ENCODE assay signal across 1 cellular context in the genomic region with DNA sequence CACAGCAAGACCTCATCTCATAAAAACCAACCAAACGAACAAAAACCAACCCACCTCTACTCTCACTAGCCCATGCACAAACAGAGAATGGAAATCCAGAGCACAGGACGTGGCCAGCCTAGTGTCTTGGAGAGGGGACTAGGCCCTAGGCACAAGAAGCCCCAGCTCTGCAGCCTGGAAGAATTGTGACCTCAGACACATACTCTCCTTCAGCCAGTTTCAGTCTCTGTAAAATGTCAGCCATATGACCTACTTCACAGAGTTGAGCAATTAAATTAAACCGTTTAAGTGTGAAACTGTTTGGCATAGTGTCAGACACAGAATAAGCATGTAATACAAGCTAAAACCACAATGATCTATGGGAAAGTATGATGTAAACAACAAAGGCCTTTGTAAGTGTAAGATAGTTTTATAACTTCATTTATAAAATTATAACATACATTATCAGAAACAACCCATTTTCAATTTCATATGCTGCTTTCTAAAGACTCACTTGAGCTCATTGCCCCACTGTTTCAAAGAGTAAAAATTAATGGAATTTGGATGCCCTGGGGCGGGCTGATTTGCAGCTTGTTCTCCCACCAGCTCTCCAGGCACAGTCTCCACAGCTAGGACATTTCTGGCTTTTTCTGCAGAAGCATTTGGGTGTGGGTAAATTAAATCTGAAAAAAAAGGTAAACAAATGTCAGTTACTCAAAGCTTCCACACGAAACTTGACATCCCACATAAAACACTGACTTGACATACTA.
A peak's percentile ranks its signal among the peaks of the same experiment; 100 is the strongest.
TF ChIP-seq lines count a peak whose summit lies in the region.

No MANE protein-coding gene starts in this region.

TF ChIP-seq in HEK293, 187 proteins besides CTCF, POLR2A, EP300 and RAD21 (continued from another document):
- TF ChIP-seq, protein P1, sequence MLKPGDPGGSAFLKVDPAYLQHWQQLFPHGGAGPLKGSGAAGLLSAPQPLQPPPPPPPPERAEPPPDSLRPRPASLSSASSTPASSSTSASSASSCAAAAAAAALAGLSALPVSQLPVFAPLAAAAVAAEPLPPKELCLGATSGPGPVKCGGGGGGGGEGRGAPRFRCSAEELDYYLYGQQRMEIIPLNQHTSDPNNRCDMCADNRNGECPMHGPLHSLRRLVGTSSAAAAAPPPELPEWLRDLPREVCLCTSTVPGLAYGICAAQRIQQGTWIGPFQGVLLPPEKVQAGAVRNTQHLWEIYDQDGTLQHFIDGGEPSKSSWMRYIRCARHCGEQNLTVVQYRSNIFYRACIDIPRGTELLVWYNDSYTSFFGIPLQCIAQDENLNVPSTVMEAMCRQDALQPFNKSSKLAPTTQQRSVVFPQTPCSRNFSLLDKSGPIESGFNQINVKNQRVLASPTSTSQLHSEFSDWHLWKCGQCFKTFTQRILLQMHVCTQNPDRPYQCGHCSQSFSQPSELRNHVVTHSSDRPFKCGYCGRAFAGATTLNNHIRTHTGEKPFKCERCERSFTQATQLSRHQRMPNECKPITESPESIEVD (tag by site-specific recombination; IDR thresholded peaks at IDR 0.05), result peak; percentile 52
- TF ChIP-seq ZEB2 (tag by site-specific recombination; IDR thresholded peaks at IDR 0.05), result peak; percentile 46; the same call in 1 of the 2 replicates
- peak; percentile 50 for TF ChIP-seq SP7 (tag by site-specific recombination; IDR thresholded peaks at IDR 0.05)
- peak; percentile 41; the same call in 1 of the 2 replicates for TF ChIP-seq ZNF660 (tag by site-specific recombination; IDR thresholded peaks at IDR 0.05)
- TF ChIP-seq, protein P2, sequence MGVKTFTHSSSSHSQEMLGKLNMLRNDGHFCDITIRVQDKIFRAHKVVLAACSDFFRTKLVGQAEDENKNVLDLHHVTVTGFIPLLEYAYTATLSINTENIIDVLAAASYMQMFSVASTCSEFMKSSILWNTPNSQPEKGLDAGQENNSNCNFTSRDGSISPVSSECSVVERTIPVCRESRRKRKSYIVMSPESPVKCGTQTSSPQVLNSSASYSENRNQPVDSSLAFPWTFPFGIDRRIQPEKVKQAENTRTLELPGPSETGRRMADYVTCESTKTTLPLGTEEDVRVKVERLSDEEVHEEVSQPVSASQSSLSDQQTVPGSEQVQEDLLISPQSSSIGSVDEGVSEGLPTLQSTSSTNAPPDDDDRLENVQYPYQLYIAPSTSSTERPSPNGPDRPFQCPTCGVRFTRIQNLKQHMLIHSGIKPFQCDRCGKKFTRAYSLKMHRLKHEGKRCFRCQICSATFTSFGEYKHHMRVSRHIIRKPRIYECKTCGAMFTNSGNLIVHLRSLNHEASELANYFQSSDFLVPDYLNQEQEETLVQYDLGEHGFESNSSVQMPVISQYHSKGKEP (tag by site-specific recombination; IDR thresholded peaks at IDR 0.05), result 0 out of 2 replicates have a peak, but pooled peaks have one; percentile 31
- TF ChIP-seq ZNF366 (tag by site-specific recombination; conservative IDR thresholded peaks at IDR 0.05), result peak; percentile 44; the same call in 1 of the 2 replicates
- TF ChIP-seq ZBTB7A (tag by site-specific recombination; IDR thresholded peaks at IDR 0.05; ENCODE audit: low read depth), result no peak
- TF ChIP-seq ZNF341 (tag by site-specific recombination; IDR thresholded peaks at IDR 0.05; ENCODE audit: low read depth), result no peak
- TF ChIP-seq ZNF24 (tag by site-specific recombination; IDR thresholded peaks at IDR 0.05), result 0 out of 2 replicates have a peak, but pooled peaks have one; percentile 45
- no peak for TF ChIP-seq ZBTB1 (tag by site-specific recombination; IDR thresholded peaks at IDR 0.05)
- TF ChIP-seq ZNF157 (tag by site-specific recombination; IDR thresholded peaks at IDR 0.05), result no peak
- TF ChIP-seq, protein P3, sequence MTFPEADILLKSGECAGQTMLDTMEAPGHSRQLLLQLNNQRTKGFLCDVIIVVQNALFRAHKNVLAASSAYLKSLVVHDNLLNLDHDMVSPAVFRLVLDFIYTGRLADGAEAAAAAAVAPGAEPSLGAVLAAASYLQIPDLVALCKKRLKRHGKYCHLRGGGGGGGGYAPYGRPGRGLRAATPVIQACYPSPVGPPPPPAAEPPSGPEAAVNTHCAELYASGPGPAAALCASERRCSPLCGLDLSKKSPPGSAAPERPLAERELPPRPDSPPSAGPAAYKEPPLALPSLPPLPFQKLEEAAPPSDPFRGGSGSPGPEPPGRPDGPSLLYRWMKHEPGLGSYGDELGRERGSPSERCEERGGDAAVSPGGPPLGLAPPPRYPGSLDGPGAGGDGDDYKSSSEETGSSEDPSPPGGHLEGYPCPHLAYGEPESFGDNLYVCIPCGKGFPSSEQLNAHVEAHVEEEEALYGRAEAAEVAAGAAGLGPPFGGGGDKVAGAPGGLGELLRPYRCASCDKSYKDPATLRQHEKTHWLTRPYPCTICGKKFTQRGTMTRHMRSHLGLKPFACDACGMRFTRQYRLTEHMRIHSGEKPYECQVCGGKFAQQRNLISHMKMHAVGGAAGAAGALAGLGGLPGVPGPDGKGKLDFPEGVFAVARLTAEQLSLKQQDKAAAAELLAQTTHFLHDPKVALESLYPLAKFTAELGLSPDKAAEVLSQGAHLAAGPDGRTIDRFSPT (tag by site-specific recombination; IDR thresholded peaks at IDR 0.05), result peak; percentile 32; the same call in 1 of the 2 replicates
- TF ChIP-seq GLIS1 (tag by site-specific recombination; IDR thresholded peaks at IDR 0.05), result no peak
- TF ChIP-seq ZBTB17 (tag by site-specific recombination; IDR thresholded peaks at IDR 0.05), result peak; percentile 39; the same call in 1 of the 2 replicates
- no peak for TF ChIP-seq SETDB1 (IDR thresholded peaks at IDR 0.05; ENCODE audit: insufficient read length, low read length)
- TF ChIP-seq ZNF214 (tag by site-specific recombination; IDR thresholded peaks at IDR 0.05; ENCODE audit: borderline replicate concordance), result no peak
- no peak for TF ChIP-seq ZSCAN23 (tag by site-specific recombination; IDR thresholded peaks at IDR 0.05)
- 0 out of 2 replicates have a peak, but pooled peaks have one; percentile 43 for TF ChIP-seq ZBTB21 (tag by site-specific recombination; IDR thresholded peaks at IDR 0.05)
